ENCODE assay signal across 21 cellular contexts in genomic region chr5:144093400-144093799, GRCh38.
DNase-seq lines count a peak whose midpoint lies in the region; ATAC-seq, FAIRE-seq and TF ChIP-seq lines count a peak whose summit lies in the region.
"Had no signal": no experiment of that assay in that cellular context is flagged by ENCODE, and none has a peak within 500 bp of the region (broad histone marks: within the 10 kb centered on the region; RNA-seq: fewer than 3 reads in every experiment).

No MANE protein-coding gene starts in this region.

- peaks cover 46% of the 10 kb centered on the region for H3K4me1 Mint-ChIP-seq in nephron progenitor cell
- H3K4me1 Mint-ChIP-seq in stimulated activated memory B cell treated with anti-CD40 and anti-IgM and Interleukin-4, amounts not matched to agents 10 μg/mL and 1 μg/mL and 100 μg/mL, for 72 hours = peaks cover 11% of the 10 kb centered on the region

- no peak for TF ChIP-seq RAD21 in H1 (IDR thresholded peaks at IDR 0.05 in 1 of 2, conservative IDR thresholded peaks at IDR 0.05 in 1 of 2; ENCODE audit: low read depth in 2 of 2, low read length in 2 of 2)

- no peak overlapping the region for H4K8ac ChIP-seq in H1 (ENCODE audit: extremely low read depth, insufficient read depth, low read length)

- peak overlapping the region; percentile 3 for H3K27ac Mint-ChIP-seq in nephron progenitor cell
- H3K27ac Mint-ChIP-seq in stimulated activated memory B cell treated with anti-CD40 and anti-IgM and Interleukin-4, amounts not matched to agents 10 μg/mL and 1 μg/mL and 100 μg/mL, for 72 hours = no peak overlapping the region
- H3K27ac Mint-ChIP-seq: B cell; CD4-positive, alpha-beta T cell; CD8-positive, alpha-beta memory T cell had no signal

- peak overlapping the region in 1 of 2 experiments; percentile 11; a peak in 1 of 4 replicates for H3K4me2 ChIP-seq in H1 (ENCODE audit: insufficient read depth in 1 of 2, low read depth in 2 of 2, low read length in 2 of 2)
- H3K4me2 ChIP-seq: BLaER1 had no signal

- TF ChIP-seq CTCF in H1 (IDR thresholded peaks at IDR 0.05; ENCODE audit: control extremely low read depth in 1 of 3, insufficient read depth in 1 of 3, low read depth in 1 of 3, low read length in 3 of 3) (no peak), nephron progenitor cell (IDR thresholded peaks at IDR 0.05) (no peak)

- peaks cover 17% of the 10 kb centered on the region for H3K36me3 Mint-ChIP-seq in nephron progenitor cell (ENCODE audit: low read depth)
- H3K36me3 Mint-ChIP-seq in stimulated activated memory B cell treated with anti-CD40 and anti-IgM and Interleukin-4, amounts not matched to agents 10 μg/mL and 1 μg/mL and 100 μg/mL, for 72 hours = no peaks in the 10 kb centered on the region

- H3K79me2 ChIP-seq in H1 (ENCODE audit: control insufficient read depth in 1 of 2, insufficient read depth in 2 of 2, low read length in 2 of 2) = no peaks in the 10 kb centered on the region

- TF ChIP-seq POLR2A in H1 (IDR thresholded peaks at IDR 0.05; ENCODE audit: control extremely low read depth in 1 of 2, low read depth in 2 of 2, low read length in 2 of 2) = no peak

- H3K36me3 ChIP-seq in H7 (replicated peaks; ENCODE audit: control insufficient read depth, insufficient read depth, low read length) = no peaks in the 10 kb centered on the region
- H3K36me3 ChIP-seq in H1 (ENCODE audit: control insufficient read depth in 2 of 4, insufficient read depth in 4 of 4, low read length in 3 of 4) = no peaks in the 10 kb centered on the region
- H3K36me3 ChIP-seq: BLaER1 had no signal

- H3K14ac ChIP-seq in H1 (ENCODE audit: insufficient read length) = no peak overlapping the region

- no peak overlapping the region for H2AK5ac ChIP-seq in H1 (ENCODE audit: low read depth, low read length)

- H4K91ac ChIP-seq in H1 (replicated peaks; ENCODE audit: insufficient read length, low read length) = no peak overlapping the region

- no peak for ATAC-seq in stimulated activated memory B cell treated with anti-CD40 and anti-IgM and Interleukin-4, amounts not matched to agents 10 μg/mL and 1 μg/mL and 100 μg/mL, for 72 hours
- ATAC-seq: GM12878 had no signal

- H2BK20ac ChIP-seq in H1 (ENCODE audit: low read length) = no peak overlapping the region

- WGBS in H1 (ENCODE audit: extremely low coverage in 1 of 2, insufficient coverage in 1 of 2, insufficient read length in 1 of 2, insufficient replicate concordance in 2 of 2, low coverage in 1 of 2, low lambda C conversion rate in 2 of 2, missing lambda C conversion rate in 1 of 2), 2 experiments = 52% methylated on average over 3 of the region's 3 CpGs; no CpG with 5 or more reads in 1 of the 2 experiments

- H3K9ac ChIP-seq in H1 (replicated peaks in 1 of 4; ENCODE audit: extremely low read depth in 1 of 4, low read depth in 3 of 4, low read length in 3 of 4) = no peak overlapping the region
- H3K9ac ChIP-seq: BLaER1, GM23248 had no signal

- peaks cover 25% of the 10 kb centered on the region for H3K9me3 Mint-ChIP-seq in nephron progenitor cell
- no peaks in the 10 kb centered on the region for H3K9me3 Mint-ChIP-seq in stimulated activated memory B cell treated with anti-CD40 and anti-IgM and Interleukin-4, amounts not matched to agents 10 μg/mL and 1 μg/mL and 100 μg/mL, for 72 hours

- H4K20me1 ChIP-seq in H1 (replicated peaks in 1 of 2; ENCODE audit: control insufficient read depth in 1 of 2, insufficient read depth in 2 of 2, low read length in 2 of 2) = no peaks in the 10 kb centered on the region
- H4K20me1 ChIP-seq: BLaER1 had no signal

- H3K4me3 ChIP-seq in H7 (ENCODE audit: insufficient read depth, low read depth, low read length) = no peak overlapping the region
- H3K4me3 ChIP-seq in H1 (ENCODE audit: extremely low read depth in 1 of 4, insufficient read depth in 2 of 4, low read depth in 3 of 4, low read length in 4 of 4) = no peak overlapping the region
- H3K4me3 ChIP-seq: BLaER1, GM12878, GM23248 had no signal

- no peak overlapping the region for H2AFZ ChIP-seq in H1 (ENCODE audit: low read length)
- H2AFZ ChIP-seq: GM23248 had no signal

- H2BK120ac ChIP-seq in H1 (replicated peaks; ENCODE audit: low read depth, low read length) = no peak overlapping the region

- H3K4me1 ChIP-seq in H1 (replicated peaks in 1 of 4; ENCODE audit: control insufficient read depth in 3 of 4, insufficient read depth in 4 of 4, low read length in 3 of 4) = peaks cover 2 to 9% (median 5%) of the 10 kb centered on the region in 4 experiments; a peak in 4 of 7 replicates

- H3K18ac ChIP-seq in H1 (ENCODE audit: extremely low read depth, low read length) = no peak overlapping the region

- TF ChIP-seq EP300 in H1 (IDR thresholded peaks at IDR 0.05; ENCODE audit: borderline replicate concordance in 1 of 2, low read depth in 2 of 2, low read length in 2 of 2) = no peak

- no peak overlapping the region for H3K4ac ChIP-seq in H1 (replicated peaks; ENCODE audit: insufficient read length, low read depth, low read length)

- no peak overlapping the region for H3K23ac ChIP-seq in H1 (ENCODE audit: insufficient read length)

- DNase-seq in H7 (peak; percentile 4), H1 (ENCODE audit: low read depth in 1 of 2, low spot score in 2 of 2) (no peak), nephron progenitor cell (no peak), superior temporal gyrus (ENCODE audit: extremely low spot score) (no peak), HuH-7 (ENCODE audit: low spot score) (no peak)
- DNase-seq: CD4-positive, alpha-beta T cell; CD8-positive, alpha-beta memory T cell; DMS 273 treated with DMSO at 0.1 percent for 48 hours; DMS79; EL; GDM1; GM23248; HCEC 1CT had no signal

- no peak overlapping the region for H2BK15ac ChIP-seq in H1 (ENCODE audit: low read length)

- no peak overlapping the region for H3K4me3 Mint-ChIP-seq in nephron progenitor cell
- no peak overlapping the region for H3K4me3 Mint-ChIP-seq in stimulated activated memory B cell treated with anti-CD40 and anti-IgM and Interleukin-4, amounts not matched to agents 10 μg/mL and 1 μg/mL and 100 μg/mL, for 72 hours
- H3K4me3 Mint-ChIP-seq: B cell; CD4-positive, alpha-beta T cell; CD8-positive, alpha-beta memory T cell had no signal

- H3K9me3 ChIP-seq in H1 (ENCODE audit: insufficient read depth in 2 of 2, low read depth in 1 of 2, low read length in 1 of 2) = no peaks in the 10 kb centered on the region

- FAIRE-seq in H1 (lab: Jason Lieb, UNC) = no peak
- FAIRE-seq: D721Med, GM12878, GM19239, H54 had no signal

- no peak overlapping the region for H3K27ac ChIP-seq in H1 (ENCODE audit: low read depth, low read length)
- H3K27ac ChIP-seq: BLaER1, C4-2B, GM23248 had no signal

- POLR2A ChIA-PET in H1 (lab: Charles Lee; ENCODE audit: partially characterized antibody) = no interaction called here

- H2BK12ac ChIP-seq in H1 (ENCODE audit: low read depth, low read length) = no peak overlapping the region

- no peaks in the 10 kb centered on the region for H3K23me2 ChIP-seq in H1 (ENCODE audit: low read depth, low read length)

- CTCF ChIA-PET in H1 (lab: Charles Lee; ENCODE audit: partially characterized antibody) = no interaction called here

- H4K5ac ChIP-seq in H1 (ENCODE audit: insufficient read length, low read depth, low read length) = no peak overlapping the region

- peaks cover 4% of the 10 kb centered on the region for H3K27me3 Mint-ChIP-seq in nephron progenitor cell (ENCODE audit: low read depth, poor library complexity)
- no peaks in the 10 kb centered on the region for H3K27me3 Mint-ChIP-seq in stimulated activated memory B cell treated with anti-CD40 and anti-IgM and Interleukin-4, amounts not matched to agents 10 μg/mL and 1 μg/mL and 100 μg/mL, for 72 hours

- H3K27me3 ChIP-seq in H7 (ENCODE audit: control insufficient read depth, insufficient read depth, low read length) = peaks cover 16% of the 10 kb centered on the region
- peaks cover 8 to 31% (median 20%) of the 10 kb centered on the region in 4 experiments for H3K27me3 ChIP-seq in H1 (replicated peaks in 1 of 4; ENCODE audit: control insufficient read depth in 3 of 4, extremely low read depth in 1 of 4, insufficient read depth in 3 of 4, low read length in 3 of 4)
- H3K27me3 ChIP-seq: BLaER1 had no signal

- H2BK5ac ChIP-seq in H1 (ENCODE audit: low read depth, low read length) = no peak overlapping the region

- H3K56ac ChIP-seq in H1 (replicated peaks; ENCODE audit: insufficient read length, low read depth, low read length) = no peak overlapping the region

- no peaks in the 10 kb centered on the region for H3K79me1 ChIP-seq in H1 (ENCODE audit: low read depth, low read length)

TF ChIP-seq in H1, 55 proteins besides CTCF, POLR2A, EP300 and RAD21:
- TF ChIP-seq RFX5 (IDR thresholded peaks at IDR 0.05; ENCODE audit: borderline replicate concordance, low read depth, low read length) (no peak), POU5F1 (IDR thresholded peaks at IDR 0.05; ENCODE audit: low read depth, low read length) (peak; percentile 21; the same call in 1 of the 2 replicates)
